Comparison of ENCODE assay signal across 21 cellular contexts in the genomic region with DNA sequence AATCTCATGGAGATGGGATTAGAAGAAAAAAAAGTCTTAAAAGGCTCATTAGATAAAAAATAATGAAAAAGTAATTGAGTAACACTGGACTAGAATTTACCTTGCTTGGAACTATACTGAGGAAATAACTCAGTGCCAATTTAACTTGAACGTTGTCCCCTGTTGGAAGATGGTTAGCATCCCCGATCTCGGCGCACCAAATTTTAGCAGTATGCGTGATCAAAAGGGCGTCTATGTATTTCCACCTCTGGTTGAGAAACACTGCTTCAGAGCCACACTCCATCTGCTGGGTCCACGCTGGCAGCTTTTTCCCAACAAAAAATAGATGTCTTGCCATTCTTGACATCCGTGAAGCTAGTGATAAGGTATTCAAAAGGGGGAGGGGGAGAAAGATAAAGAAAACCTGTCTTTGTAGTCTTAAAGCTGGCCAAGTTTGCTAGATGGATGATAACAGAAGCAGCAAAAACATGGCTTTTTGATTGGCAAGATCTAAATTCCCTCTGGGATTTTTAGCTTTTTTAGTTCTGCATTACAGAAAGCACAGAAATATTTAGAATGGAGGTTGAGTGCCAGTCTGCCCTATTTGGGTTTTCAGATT.
"Had no signal": no experiment of that assay in that cellular context is flagged by ENCODE, and none has a peak within 500 bp of the region (broad histone marks: within the 10 kb centered on the region; RNA-seq: fewer than 3 reads in every experiment).

No MANE protein-coding gene starts in this region.

- H3K4me3 ChIP-seq: colonic mucosa, heart right ventricle, lung, sigmoid colon, thyroid gland had no signal

- H3K27me3 ChIP-seq: colonic mucosa, heart right ventricle, sigmoid colon, thyroid gland had no signal

- H3K36me3 ChIP-seq: colonic mucosa, thyroid gland had no signal

- H3K4me1 Mint-ChIP-seq: activated CD4-positive, alpha-beta memory T cell treated with anti-CD3 and anti-CD28 coated beads, Interleukin-2, amount 10 ng/mL, durations not matched to agents 7 days and 5 days had no signal

- H3K27ac ChIP-seq: colonic mucosa, epithelial cell of prostate, heart right ventricle, sigmoid colon, thyroid gland had no signal

- H3K4me1 ChIP-seq: colonic mucosa had no signal

- H3K9me3 ChIP-seq: colonic mucosa, heart right ventricle, sigmoid colon, thyroid gland had no signal

- H3K4me3 Mint-ChIP-seq: activated CD4-positive, alpha-beta memory T cell treated with anti-CD3 and anti-CD28 coated beads, Interleukin-2, amount 10 ng/mL, durations not matched to agents 7 days and 5 days; activated naive CD4-positive, alpha-beta T cell treated with anti-CD3 and anti-CD28 coated beads, Interleukin-2, amount 50 U/mL, for 24 hours; activated T-helper 1 cell treated with anti-CD3 and anti-CD28 coated beads, Interleukin-12 subunit alpha, Interleukin-12 subunit beta, Interleukin-2, Interleukin-4 antibody, amounts not matched to agents 30 ng/mL and 10 ng/mL and 1 ng/mL, durations not matched to agents 14 hours and 24 hours and 36 hours; mesothelial cell of epicardium; naive thymus-derived CD8-positive, alpha-beta T cell; T-helper 17 cell had no signal

- DNase-seq: activated CD4-positive, alpha-beta memory T cell treated with anti-CD3 and anti-CD28 coated beads, Interleukin-2, amount 10 ng/mL, durations not matched to agents 7 days and 5 days; activated CD4-positive, alpha-beta T cell treated with anti-CD3 and anti-CD28 coated beads for 48 hours; activated CD4-positive, CD25-positive, alpha-beta regulatory T cell; activated gamma-delta T cell treated with Interleukin-2 at 50 U/mL for 16 hours; aorta; colonic mucosa; heart right ventricle; naive thymus-derived CD8-positive, alpha-beta T cell; sigmoid colon; stimulated activated CD4-positive, alpha-beta T cell treated with anti-CD3 and anti-CD28 coated beads, Interleukin-2, amount 100 ng/mL, for 48 hours; stimulated activated CD8-positive, alpha-beta memory T cell treated with anti-CD3 and anti-CD28 coated beads, Interleukin-4, amount 100 ng/mL, for 48 hours; stimulated activated naive CD4-positive, alpha-beta T cell; SW 1271; T-helper 17 cell; thyroid gland had no signal

- ATAC-seq: heart right ventricle; naive thymus-derived CD8-positive, alpha-beta T cell; T-helper 17 cell had no signal

- H3K9me3 Mint-ChIP-seq: activated CD4-positive, alpha-beta memory T cell treated with anti-CD3 and anti-CD28 coated beads, Interleukin-2, amount 10 ng/mL, durations not matched to agents 7 days and 5 days; activated naive CD4-positive, alpha-beta T cell treated with anti-CD3 and anti-CD28 coated beads, Interleukin-2, amount 50 U/mL, for 24 hours; activated T-helper 1 cell treated with anti-CD3 and anti-CD28 coated beads, Interleukin-12 subunit alpha, Interleukin-12 subunit beta, Interleukin-2, Interleukin-4 antibody, amounts not matched to agents 30 ng/mL and 10 ng/mL and 1 ng/mL, durations not matched to agents 14 hours and 24 hours and 36 hours; naive thymus-derived CD8-positive, alpha-beta T cell had no signal

- H3K27ac Mint-ChIP-seq: activated CD4-positive, alpha-beta memory T cell treated with anti-CD3 and anti-CD28 coated beads, Interleukin-2, amount 10 ng/mL, durations not matched to agents 7 days and 5 days; activated naive CD4-positive, alpha-beta T cell treated with anti-CD3 and anti-CD28 coated beads, Interleukin-2, amount 50 U/mL, for 24 hours; activated T-helper 1 cell treated with anti-CD3 and anti-CD28 coated beads, Interleukin-12 subunit alpha, Interleukin-12 subunit beta, Interleukin-2, Interleukin-4 antibody, amounts not matched to agents 30 ng/mL and 10 ng/mL and 1 ng/mL, durations not matched to agents 14 hours and 24 hours and 36 hours; mesothelial cell of epicardium had no signal

- H3K27me3 Mint-ChIP-seq: activated CD4-positive, alpha-beta memory T cell treated with anti-CD3 and anti-CD28 coated beads, Interleukin-2, amount 10 ng/mL, durations not matched to agents 7 days and 5 days; activated naive CD4-positive, alpha-beta T cell treated with anti-CD3 and anti-CD28 coated beads, Interleukin-2, amount 50 U/mL, for 24 hours; brain; naive thymus-derived CD8-positive, alpha-beta T cell; T-helper 17 cell had no signal
